ENCODE assay signal across 10 cellular contexts in the genomic region with DNA sequence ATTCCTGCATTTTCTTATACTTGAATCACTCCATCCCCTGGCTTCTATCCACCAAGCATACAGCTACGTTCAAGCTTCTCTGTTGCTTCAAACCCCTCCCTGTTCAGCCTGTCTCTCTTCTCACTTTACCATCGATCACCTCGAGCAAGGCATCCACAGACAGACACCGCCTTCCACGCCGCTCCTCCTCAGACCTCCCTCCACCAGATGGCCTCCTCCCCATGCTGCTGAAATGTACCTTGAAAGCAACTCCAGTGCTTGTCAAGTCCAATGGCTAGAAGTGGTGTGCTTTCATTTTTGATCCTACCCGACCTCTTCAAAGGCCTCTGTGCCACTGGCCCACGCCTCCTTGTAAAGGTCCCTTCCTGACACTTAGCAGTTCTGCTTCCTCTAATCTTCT.
DNase-seq lines count a peak whose midpoint lies in the region; ATAC-seq and TF ChIP-seq lines count a peak whose summit lies in the region.
"Had no signal": no experiment of that assay in that cellular context is flagged by ENCODE, and none has a peak within 500 bp of the region (broad histone marks: within the 10 kb centered on the region; RNA-seq: fewer than 3 reads in every experiment).

No MANE protein-coding gene starts in this region.

- 49% methylated on average over 8 of the region's 8 CpGs for WGBS in SK-N-SH (ENCODE audit: low lambda C conversion rate)
- WGBS in esophagus muscularis mucosa, result 34% methylated on average over 8 of the region's 8 CpGs

- DNase-seq in SK-N-SH (no peak), NB4 (ENCODE audit: low read depth) (peak; percentile 15), esophagus muscularis mucosa (ENCODE audit: extremely low spot score) (no peak), progenitor cell of endocrine pancreas (ENCODE audit: low spot score, unreplicated experiment) (no peak), SKM-1 (lab: John Stamatoyannopoulos, UW; ENCODE audit: unreplicated experiment) (no peak), SKM-1 treated with dmso at 0.1 percent for 144 hours (lab: John Stamatoyannopoulos, UW; ENCODE audit: unreplicated experiment) (no peak), NCI-H1417 treated with DMSO at 0.1 percent for 48 hours (lab: John Stamatoyannopoulos, UW) (no peak)
- DNase-seq: NCI-H1694 treated with DMSO at 0.1 percent for 48 hours had no signal

- no peaks in the 10 kb centered on the region for H3K4me1 ChIP-seq in SK-N-SH (ENCODE audit: control insufficient read depth in 1 of 2, insufficient read depth in 2 of 2, low read depth in 1 of 2, low read length in 1 of 2)
- no peaks in the 10 kb centered on the region for H3K4me1 ChIP-seq in esophagus muscularis mucosa
- H3K4me1 ChIP-seq: suprapubic skin had no signal

- peaks cover 5% of the 10 kb centered on the region for H3K4me1 Mint-ChIP-seq in progenitor cell of endocrine pancreas (ENCODE audit: low read depth)

- H3K27me3 Mint-ChIP-seq in progenitor cell of endocrine pancreas, result no peaks in the 10 kb centered on the region

- no peaks in the 10 kb centered on the region; the same call in 1 of the 2 replicates for H3K27me3 ChIP-seq in SK-N-SH (ENCODE audit: insufficient read depth)
- no peaks in the 10 kb centered on the region for H3K27me3 ChIP-seq in esophagus muscularis mucosa
- H3K27me3 ChIP-seq: suprapubic skin had no signal

- no peak overlapping the region for H3K4me3 Mint-ChIP-seq in progenitor cell of endocrine pancreas (ENCODE audit: low read depth)

- H3K9me3 Mint-ChIP-seq in progenitor cell of endocrine pancreas (ENCODE audit: low read depth), result no peaks in the 10 kb centered on the region

- POLR2A ChIA-PET in SK-N-SH (lab: Yijun Ruan, JAX), result no interaction called here

- no peak overlapping the region for H3K27ac ChIP-seq in SK-N-SH (ENCODE audit: low read depth in 2 of 2, low read length in 1 of 2)
- no peak overlapping the region for H3K27ac ChIP-seq in esophagus muscularis mucosa (replicated peaks in 1 of 4)
- H3K27ac ChIP-seq: suprapubic skin had no signal

- H3K4me3 ChIP-seq in SK-N-SH (ENCODE audit: low read depth in 2 of 2, low read length in 1 of 2) (no peak overlapping the region), NB4 (ENCODE audit: low read depth, low read length) (no peak overlapping the region), esophagus muscularis mucosa (no peak overlapping the region)
- H3K4me3 ChIP-seq: suprapubic skin had no signal

- no peaks in the 10 kb centered on the region for H3K9me3 ChIP-seq in SK-N-SH
- H3K9me3 ChIP-seq in esophagus muscularis mucosa, result no peaks in the 10 kb centered on the region
- H3K9me3 ChIP-seq: suprapubic skin had no signal

- no peak overlapping the region for H3K27ac Mint-ChIP-seq in progenitor cell of endocrine pancreas

- H3F3A ChIP-seq in SK-N-SH (replicated peaks; ENCODE audit: insufficient read depth), result no peaks in the 10 kb centered on the region

- CTCF ChIA-PET in SK-N-SH (lab: Yijun Ruan, JAX), result interaction anchor here (1.0 to 1.4 kb wide), 3 partner anchors 13 to 415 kb away, joined by 3 to 4 read pairs (median 3); no protein-coding TSS in a partner anchor

- TF ChIP-seq CTCF in SK-N-SH (IDR thresholded peaks at IDR 0.05) (peak; percentile 14), NB4 (IDR thresholded peaks at IDR 0.05; ENCODE audit: low read depth, low read length) (no peak), esophagus muscularis mucosa (IDR thresholded peaks at IDR 0.05) (peak; percentile 52 to 61 (median 55)), progenitor cell of endocrine pancreas (IDR thresholded peaks at IDR 0.05; ENCODE audit: unreplicated experiment) (peak; percentile 25)

- H3K79me2 ChIP-seq in SK-N-SH (ENCODE audit: insufficient read depth), result no peaks in the 10 kb centered on the region

- H3K36me3 ChIP-seq in SK-N-SH (replicated peaks in 1 of 2; ENCODE audit: control insufficient read depth in 1 of 2, insufficient read depth in 2 of 2, low read length in 1 of 2), result no peaks in the 10 kb centered on the region
- no peaks in the 10 kb centered on the region for H3K36me3 ChIP-seq in esophagus muscularis mucosa
- H3K36me3 ChIP-seq: suprapubic skin had no signal

- TF ChIP-seq EP300 in SK-N-SH (IDR thresholded peaks at IDR 0.05; ENCODE audit: borderline replicate concordance in 1 of 2, low read depth in 1 of 2, low read length in 1 of 2), result no peak
- TF ChIP-seq EP300 in esophagus muscularis mucosa (IDR thresholded peaks at IDR 0.05), result no peak

- TF ChIP-seq POLR2A in NB4 (IDR thresholded peaks at IDR 0.05; ENCODE audit: extremely low read depth, insufficient read length) (no peak), esophagus muscularis mucosa (IDR thresholded peaks at IDR 0.05; ENCODE audit: low read depth) (no peak)

- H2AFZ ChIP-seq in SK-N-SH (ENCODE audit: low read depth), result no peak overlapping the region

- intact Hi-C loops in esophagus muscularis mucosa (cut with DNase I), result loop anchor here (1.0 to 10.0 kb wide), 2 partner anchors 260 to 410 kb away; no protein-coding TSS in a partner anchor

- no peak overlapping the region for H3K4me2 ChIP-seq in SK-N-SH

- H4K20me1 ChIP-seq in SK-N-SH (ENCODE audit: insufficient read depth), result no peaks in the 10 kb centered on the region

- peaks cover 4% of the 10 kb centered on the region for H3K36me3 Mint-ChIP-seq in progenitor cell of endocrine pancreas (ENCODE audit: insufficient read depth)

- no peaks in the 10 kb centered on the region for H3K9me2 ChIP-seq in SK-N-SH

- TF ChIP-seq RAD21 in SK-N-SH (IDR thresholded peaks at IDR 0.05; ENCODE audit: low read length), result peak; percentile 28; the same call in 1 of the 2 replicates

- no peak overlapping the region for H3K9ac ChIP-seq in SK-N-SH

- no peak; the same call in 2 of the 3 replicates for ATAC-seq in SK-N-SH treated with all-trans-retinoic acid at 6 μM for 48 hours

TF ChIP-seq in SK-N-SH, 30 proteins besides CTCF, POLR2A, EP300 and RAD21:
- no peak for TF ChIP-seq EZH2phosphoT487 (IDR thresholded peaks at IDR 0.05; ENCODE audit: borderline replicate concordance, low read depth)
- no peak for TF ChIP-seq ELF1 (IDR thresholded peaks at IDR 0.05)
- TF ChIP-seq MEF2A (IDR thresholded peaks at IDR 0.05; ENCODE audit: borderline replicate concordance, low read depth), result no peak
- no peak for TF ChIP-seq POLR2AphosphoS5 (IDR thresholded peaks at IDR 0.05; ENCODE audit: low read depth, low read length)
- no peak for TF ChIP-seq RXRA (IDR thresholded peaks at IDR 0.05; ENCODE audit: borderline replicate concordance, low read depth)
- TF ChIP-seq NRF1 (IDR thresholded peaks at IDR 0.05; ENCODE audit: low read depth, low read length), result no peak
- TF ChIP-seq, protein P1, sequence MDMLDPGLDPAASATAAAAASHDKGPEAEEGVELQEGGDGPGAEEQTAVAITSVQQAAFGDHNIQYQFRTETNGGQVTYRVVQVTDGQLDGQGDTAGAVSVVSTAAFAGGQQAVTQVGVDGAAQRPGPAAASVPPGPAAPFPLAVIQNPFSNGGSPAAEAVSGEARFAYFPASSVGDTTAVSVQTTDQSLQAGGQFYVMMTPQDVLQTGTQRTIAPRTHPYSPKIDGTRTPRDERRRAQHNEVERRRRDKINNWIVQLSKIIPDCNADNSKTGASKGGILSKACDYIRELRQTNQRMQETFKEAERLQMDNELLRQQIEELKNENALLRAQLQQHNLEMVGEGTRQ (IDR thresholded peaks at IDR 0.05; ENCODE audit: borderline replicate concordance, low read depth, low read length), result no peak
- TF ChIP-seq RFX5 (IDR thresholded peaks at IDR 0.05; ENCODE audit: low read length), result no peak
- no peak for TF ChIP-seq RCOR1 (IDR thresholded peaks at IDR 0.05; ENCODE audit: low read length)
- no peak for TF ChIP-seq USF1 (IDR thresholded peaks at IDR 0.05; ENCODE audit: borderline replicate concordance, low read depth)
- no peak for TF ChIP-seq SIN3A (IDR thresholded peaks at IDR 0.05; ENCODE audit: borderline replicate concordance, low read depth, low read length)
- TF ChIP-seq YY1 (IDR thresholded peaks at IDR 0.05; ENCODE audit: low read depth), result no peak

TF ChIP-seq in SK-N-SH treated with all-trans-retinoic acid at 6 μM for 48 hours, 23 proteins besides CTCF, POLR2A, EP300 and RAD21 (continues in another document):
- TF ChIP-seq, protein P2, sequence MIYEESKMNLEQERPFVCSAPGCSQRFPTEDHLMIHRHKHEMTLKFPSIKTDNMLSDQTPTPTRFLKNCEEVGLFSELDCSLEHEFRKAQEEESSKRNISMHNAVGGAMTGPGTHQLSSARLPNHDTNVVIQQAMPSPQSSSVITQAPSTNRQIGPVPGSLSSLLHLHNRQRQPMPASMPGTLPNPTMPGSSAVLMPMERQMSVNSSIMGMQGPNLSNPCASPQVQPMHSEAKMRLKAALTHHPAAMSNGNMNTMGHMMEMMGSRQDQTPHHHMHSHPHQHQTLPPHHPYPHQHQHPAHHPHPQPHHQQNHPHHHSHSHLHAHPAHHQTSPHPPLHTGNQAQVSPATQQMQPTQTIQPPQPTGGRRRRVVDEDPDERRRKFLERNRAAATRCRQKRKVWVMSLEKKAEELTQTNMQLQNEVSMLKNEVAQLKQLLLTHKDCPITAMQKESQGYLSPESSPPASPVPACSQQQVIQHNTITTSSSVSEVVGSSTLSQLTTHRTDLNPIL (CRISPR knock-in tag; IDR thresholded peaks at IDR 0.05; ENCODE audit: low read depth), result no peak
- no peak for TF ChIP-seq ZFP30 (CRISPR knock-in tag; IDR thresholded peaks at IDR 0.05)
- TF ChIP-seq, protein P3, sequence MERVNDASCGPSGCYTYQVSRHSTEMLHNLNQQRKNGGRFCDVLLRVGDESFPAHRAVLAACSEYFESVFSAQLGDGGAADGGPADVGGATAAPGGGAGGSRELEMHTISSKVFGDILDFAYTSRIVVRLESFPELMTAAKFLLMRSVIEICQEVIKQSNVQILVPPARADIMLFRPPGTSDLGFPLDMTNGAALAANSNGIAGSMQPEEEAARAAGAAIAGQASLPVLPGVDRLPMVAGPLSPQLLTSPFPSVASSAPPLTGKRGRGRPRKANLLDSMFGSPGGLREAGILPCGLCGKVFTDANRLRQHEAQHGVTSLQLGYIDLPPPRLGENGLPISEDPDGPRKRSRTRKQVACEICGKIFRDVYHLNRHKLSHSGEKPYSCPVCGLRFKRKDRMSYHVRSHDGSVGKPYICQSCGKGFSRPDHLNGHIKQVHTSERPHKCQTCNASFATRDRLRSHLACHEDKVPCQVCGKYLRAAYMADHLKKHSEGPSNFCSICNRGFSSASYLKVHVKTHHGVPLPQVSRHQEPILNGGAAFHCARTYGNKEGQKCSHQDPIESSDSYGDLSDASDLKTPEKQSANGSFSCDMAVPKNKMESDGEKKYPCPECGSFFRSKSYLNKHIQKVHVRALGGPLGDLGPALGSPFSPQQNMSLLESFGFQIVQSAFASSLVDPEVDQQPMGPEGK (CRISPR knock-in tag; IDR thresholded peaks at IDR 0.05; ENCODE audit: borderline replicate concordance), result no peak
- TF ChIP-seq ESRRG (CRISPR knock-in tag; IDR thresholded peaks at IDR 0.05), result no peak
- no peak for TF ChIP-seq TOX (CRISPR knock-in tag; IDR thresholded peaks at IDR 0.05; ENCODE audit: borderline replicate concordance)
- TF ChIP-seq ISL1 (CRISPR knock-in tag; IDR thresholded peaks at IDR 0.05), result no peak
- TF ChIP-seq TCF4 (CRISPR knock-in tag; IDR thresholded peaks at IDR 0.05; ENCODE audit: borderline replicate concordance), result no peak
- no peak for TF ChIP-seq OSR1 (CRISPR knock-in tag; IDR thresholded peaks at IDR 0.05)
